ENCODE assay signal across 27 cellular contexts in the genomic region with DNA sequence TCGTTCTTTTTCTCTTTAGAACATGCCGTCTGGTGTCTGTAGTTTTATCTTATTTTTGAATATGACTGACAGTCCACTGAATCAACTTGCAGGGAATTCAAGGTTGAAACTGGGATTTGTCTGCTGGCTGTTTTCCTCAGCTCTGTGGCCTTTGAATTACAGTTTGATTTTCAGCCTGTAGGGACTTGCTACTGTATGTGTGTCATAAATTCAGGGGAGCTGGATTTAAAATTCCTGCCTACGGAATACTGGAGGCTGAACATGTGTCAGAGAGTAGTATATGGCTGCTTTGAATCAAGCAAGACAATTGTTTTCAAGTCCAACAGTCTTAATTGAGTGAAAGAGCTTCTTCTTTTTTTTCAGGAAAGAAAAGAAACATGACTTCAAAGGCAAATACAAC. TPM values are rescaled to one million over a fixed set of nuclear protein-coding genes. Genes with fewer than 3 reads are reported as not detected.
"Had no signal": no experiment of that assay in that cellular context is flagged by ENCODE, and none has a peak within 500 bp of the region (broad histone marks: within the 10 kb centered on the region; RNA-seq: fewer than 3 reads in every experiment).

No MANE protein-coding gene starts in this region.

- ATAC-seq: activated CD8-positive, alpha-beta T cell treated with anti-CD3 and anti-CD28 coated beads, Interleukin-2, amount 10 ng/mL, durations not matched to agents 7 days and 5 days; body of pancreas; heart left ventricle; lower lobe of right lung; stimulated activated naive B cell treated with anti-CD40 and anti-IgM and Interleukin-4, amounts not matched to agents 10 μg/mL and 1 μg/mL and 100 μg/mL, for 72 hours had no signal

- DNase-seq: activated CD4-positive, alpha-beta T cell treated with anti-CD3 and anti-CD28 coated beads, Interleukin-2, amount 50 U/mL, for 1 hour; activated CD4-positive, CD25-positive, alpha-beta regulatory T cell treated with anti-CD3 and anti-CD28 coated beads, Interleukin-2, amount 50 U/mL, for 72 hours; activated CD8-positive, alpha-beta T cell treated with anti-CD3 and anti-CD28 coated beads, Interleukin-2, amount 10 ng/mL, durations not matched to agents 7 days and 5 days; activated gamma-delta T cell treated with Interleukin-2 at 50 U/mL for 16 hours; activated T-cell treated with anti-CD3 and anti-CD28 coated beads, Interleukin-2, amount 50 U/mL, for 1 hour; anterior cingulate cortex; body of pancreas; caudate nucleus; dermis blood vessel endothelial cell; effector CD8-positive, alpha-beta T cell; heart left ventricle; kidney; lower lobe of right lung; midbrain; nephron progenitor cell; nucleus accumbens; small intestine; stimulated activated CD4-positive, alpha-beta T cell treated with anti-CD3 and anti-CD28 coated beads, Interleukin-2, amount 100 ng/mL, for 48 hours; stimulated activated CD8-positive, alpha-beta memory T cell treated with anti-CD3 and anti-CD28 coated beads, Interleukin-4, amount 100 ng/mL, for 48 hours; stimulated activated naive B cell treated with anti-CD40 and anti-IgM and Interleukin-4, amounts not matched to agents 10 μg/mL and 1 μg/mL and 100 μg/mL, for 72 hours; T-helper 1 cell; trophoblast cell; WERI-Rb-1 had no signal

- H3K9me3 Mint-ChIP-seq: activated naive CD4-positive, alpha-beta T cell treated with anti-CD3 and anti-CD28 coated beads, Interleukin-2, amount 50 U/mL, for 24 hours; nephron progenitor cell had no signal

- H3K27ac ChIP-seq: body of pancreas, heart left ventricle, lower lobe of right lung, parathyroid adenoma, WERI-Rb-1 had no signal

- H3K9me3 ChIP-seq: body of pancreas, esophagus muscularis mucosa, heart left ventricle, lower lobe of right lung had no signal

- H3K36me3 ChIP-seq: lower lobe of right lung, WERI-Rb-1 had no signal

- H3K4me3 ChIP-seq: body of pancreas, esophagus muscularis mucosa, heart left ventricle, lower lobe of right lung had no signal

- H3K27ac Mint-ChIP-seq: activated CD8-positive, alpha-beta T cell treated with anti-CD3 and anti-CD28 coated beads, Interleukin-2, amount 10 ng/mL, durations not matched to agents 7 days and 5 days; activated naive CD4-positive, alpha-beta T cell treated with anti-CD3 and anti-CD28 coated beads, Interleukin-2, amount 50 U/mL, for 24 hours; stimulated activated naive B cell treated with anti-CD40 and anti-IgM and Interleukin-4, amounts not matched to agents 10 μg/mL and 1 μg/mL and 100 μg/mL, for 72 hours had no signal

- H3K36me3 Mint-ChIP-seq: activated naive CD4-positive, alpha-beta T cell treated with anti-CD3 and anti-CD28 coated beads, Interleukin-2, amount 50 U/mL, for 24 hours; stimulated activated naive B cell treated with anti-CD40 and anti-IgM and Interleukin-4, amounts not matched to agents 10 μg/mL and 1 μg/mL and 100 μg/mL, for 72 hours had no signal

- H3K4me1 Mint-ChIP-seq: activated naive CD4-positive, alpha-beta T cell treated with anti-CD3 and anti-CD28 coated beads, Interleukin-2, amount 50 U/mL, for 24 hours had no signal

- H3K27me3 Mint-ChIP-seq: activated naive CD4-positive, alpha-beta T cell treated with anti-CD3 and anti-CD28 coated beads, Interleukin-2, amount 50 U/mL, for 24 hours had no signal

- H3K27me3 ChIP-seq: body of pancreas, esophagus muscularis mucosa, heart left ventricle had no signal

- H3K9ac ChIP-seq: parathyroid adenoma had no signal

- FAIRE-seq: kidney, small intestine, TTC549 had no signal

- H3K4me3 Mint-ChIP-seq: activated CD8-positive, alpha-beta T cell treated with anti-CD3 and anti-CD28 coated beads, Interleukin-2, amount 10 ng/mL, durations not matched to agents 7 days and 5 days; activated naive CD4-positive, alpha-beta T cell treated with anti-CD3 and anti-CD28 coated beads, Interleukin-2, amount 50 U/mL, for 24 hours; nephron progenitor cell; stimulated activated naive B cell treated with anti-CD40 and anti-IgM and Interleukin-4, amounts not matched to agents 10 μg/mL and 1 μg/mL and 100 μg/mL, for 72 hours had no signal

- H2AFZ ChIP-seq: parathyroid adenoma had no signal

RNA-seq across cellular contexts. Expression of a gene that starts 33.9 kb away (rescaled TPM):
- total RNA-seq: activated CD8-positive, alpha-beta T cell treated with anti-CD3 and anti-CD28 coated beads, Interleukin-2, amount 10 ng/mL, durations not matched to agents 7 days and 5 days had no signal
